In the genomic region with DNA sequence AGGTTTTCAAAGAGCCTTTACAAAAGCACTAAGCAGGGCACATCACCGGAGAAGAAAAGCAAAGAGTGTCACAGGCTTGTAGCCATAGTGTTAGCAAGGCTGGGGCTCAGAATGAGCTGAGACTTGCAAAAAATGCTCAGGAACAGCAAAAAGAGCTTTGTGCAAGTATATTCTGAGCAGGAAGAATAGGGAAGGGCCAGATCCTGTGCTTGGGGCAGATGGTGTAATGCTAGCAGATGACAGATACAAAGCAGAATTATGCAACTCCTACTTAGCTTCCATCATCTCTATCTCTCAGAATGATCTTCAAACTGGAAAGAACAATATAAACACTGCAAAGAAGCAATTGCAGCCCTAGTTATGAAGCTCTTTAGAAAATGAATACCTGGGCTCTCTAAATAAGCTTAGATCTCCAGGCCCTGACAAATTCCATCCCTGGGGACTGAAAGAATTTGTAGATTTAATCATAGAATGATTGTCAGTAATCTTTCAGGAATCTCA, we compare ENCODE assay signal across 9 cellular contexts. TPM values are rescaled to one million over a fixed set of nuclear protein-coding genes. Genes with fewer than 3 reads are reported as not detected.
DNase-seq lines count a peak whose midpoint lies in the region; ATAC-seq, FAIRE-seq and TF ChIP-seq lines count a peak whose summit lies in the region.
"Had no signal": no experiment of that assay in that cellular context is flagged by ENCODE, and none has a peak within 500 bp of the region (broad histone marks: within the 10 kb centered on the region; RNA-seq: fewer than 3 reads in every experiment).

No MANE protein-coding gene starts in this region.

- DNase-seq in HL-60 (ENCODE audit: low read depth in 1 of 2, low spot score in 1 of 2) (peak; percentile 83 to 91), SKM-1 (lab: John Stamatoyannopoulos, UW; ENCODE audit: unreplicated experiment) (peak; percentile 38), fibroblast of villous mesenchyme (ENCODE audit: low read depth) (peak; percentile 71), sciatic nerve (ENCODE audit: low spot score) (no peak), superior temporal gyrus (ENCODE audit: extremely low spot score) (no peak), D721Med (ENCODE audit: insufficient read length, low spot score) (no peak), nephron progenitor cell (no peak)
- DNase-seq: activated naive CD4-positive, alpha-beta T cell treated with anti-CD3 and anti-CD28 coated beads, Interleukin-2, amount 50 U/mL, for 16 hours; NCI-H1436 treated with DMSO at 0.1 percent for 48 hours had no signal

- peak; percentile 92 for ATAC-seq in sciatic nerve

- H3K27ac Mint-ChIP-seq in nephron progenitor cell = no peak overlapping the region

- H3K4me3 ChIP-seq in HL-60 (replicated peaks; ENCODE audit: insufficient read depth, low read length) (no peak overlapping the region), fibroblast of villous mesenchyme (ENCODE audit: low read depth, low read length) (no peak overlapping the region)

- TF ChIP-seq CTCF in HL-60 (IDR thresholded peaks at IDR 0.05; ENCODE audit: insufficient read depth, low read length) (no peak), fibroblast of villous mesenchyme (IDR thresholded peaks at IDR 0.05; ENCODE audit: insufficient read depth, low read depth, low read length) (no peak), D721Med (IDR thresholded peaks at IDR 0.05; ENCODE audit: insufficient read depth, missing control alignments) (no peak), nephron progenitor cell (IDR thresholded peaks at IDR 0.05) (no peak)

- H3K4me3 Mint-ChIP-seq in nephron progenitor cell = no peak overlapping the region

- H3K9me3 Mint-ChIP-seq in nephron progenitor cell = no peaks in the 10 kb centered on the region

- H3K36me3 Mint-ChIP-seq in nephron progenitor cell (ENCODE audit: low read depth) = no peaks in the 10 kb centered on the region

- H3K27me3 Mint-ChIP-seq in nephron progenitor cell (ENCODE audit: low read depth, poor library complexity) = no peaks in the 10 kb centered on the region

- H3K4me1 Mint-ChIP-seq in nephron progenitor cell = peaks cover 32% of the 10 kb centered on the region

- no peak for FAIRE-seq in D721Med (lab: Jason Lieb, UNC)

- H3K27ac ChIP-seq in HL-60 (replicated peaks) = peak overlapping the region; percentile 83

- no peaks in the 10 kb centered on the region for H3K27me3 ChIP-seq in HL-60 (ENCODE audit: insufficient read depth, poor library complexity, severe bottlenecking)

- intact Hi-C loops in sciatic nerve (cut with DNase I) = no loop called here

RNA-seq across cellular contexts. Expression of gene PARP11, which starts 23.7 kb away (rescaled TPM):
- total RNA-seq in fibroblast of villous mesenchyme (6.1 and 6.5 TPM in 2 replicates), sciatic nerve (16.7 TPM)

Comparison
In these comparisons a context has a peak if more than half of its experiments do, and no peak if none do; other contexts are left out.
1. DNase-seq: peak in HL-60 (2 of 2), SKM-1 (single experiment) and fibroblast of villous mesenchyme (single experiment); none in sciatic nerve (single experiment), superior temporal gyrus (single experiment), D721Med (single experiment) and nephron progenitor cell (single experiment).